In the genomic region with DNA sequence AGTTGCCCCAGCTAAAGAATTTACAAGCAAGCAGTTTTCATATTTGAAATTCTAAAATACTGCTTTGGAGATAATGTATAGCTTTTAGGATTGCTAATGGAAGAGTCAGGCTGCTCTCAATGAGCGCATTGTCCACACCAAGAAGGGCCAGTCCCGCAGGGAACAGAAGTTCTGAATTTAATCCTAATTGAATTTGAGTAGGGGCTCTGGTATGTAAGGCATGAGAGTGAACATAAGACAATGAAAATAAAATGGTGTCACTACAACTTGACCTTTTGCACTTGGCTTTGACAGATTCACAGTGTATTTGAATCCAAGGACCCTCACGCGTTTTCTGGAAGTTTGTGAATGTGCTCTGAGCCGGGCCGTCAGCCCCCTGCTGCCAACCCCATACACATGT, we compare ENCODE assay signal across 17 cellular contexts. TPM values are rescaled to one million over a fixed set of nuclear protein-coding genes. Genes with fewer than 3 reads are reported as not detected.
A peak's percentile ranks its signal among the peaks of the same experiment; 100 is the strongest.
DNase-seq lines count a peak whose midpoint lies in the region; ATAC-seq and TF ChIP-seq lines count a peak whose summit lies in the region.
"Had no signal": no experiment of that assay in that cellular context is flagged by ENCODE, and none has a peak within 500 bp of the region (broad histone marks: within the 10 kb centered on the region; RNA-seq: fewer than 3 reads in every experiment).

No MANE protein-coding gene starts in this region.

- H3K18ac ChIP-seq in trophoblast cell (ENCODE audit: low read length), result peak overlapping the region; percentile 37

- H4K8ac ChIP-seq in trophoblast cell (ENCODE audit: low read depth, low read length), result peak overlapping the region; percentile 43

- H2AK5ac ChIP-seq in trophoblast cell (ENCODE audit: low read length), result no peak overlapping the region

- H3K9ac ChIP-seq in trophoblast cell (ENCODE audit: low read length), result no peak overlapping the region

- peak overlapping the region; percentile 61 for H3K4ac ChIP-seq in trophoblast cell (ENCODE audit: low read depth, low read length)

- peak overlapping the region; percentile 51 for H2BK12ac ChIP-seq in trophoblast cell (ENCODE audit: low read length)

- WGBS in trophoblast cell (ENCODE audit: extremely low coverage, insufficient coverage, insufficient read length), result no CpG with 5 or more reads among the region's 6 CpGs

- intact Hi-C loops in left cardiac atrium (cut with DNase I), result no loop called here

- peak overlapping the region; percentile 44 for H2BK5ac ChIP-seq in trophoblast cell (ENCODE audit: low read depth, low read length, poor library complexity)

- H3K4me3 ChIP-seq in right atrium auricular region (no peak overlapping the region), trophoblast cell (ENCODE audit: low read depth, low read length) (no peak overlapping the region)
- H3K4me3 ChIP-seq: GM12878, thyroid gland had no signal

- H3K14ac ChIP-seq in trophoblast cell (ENCODE audit: low read length), result no peak overlapping the region

- no peak overlapping the region for H3K4me2 ChIP-seq in trophoblast cell (ENCODE audit: low read length)

- no peak overlapping the region for H4K12ac ChIP-seq in trophoblast cell (ENCODE audit: low read depth, low read length)

- no peak for TF ChIP-seq CTCF in right atrium auricular region (IDR thresholded peaks at IDR 0.05)

- no peaks in the 10 kb centered on the region for H3K36me3 ChIP-seq in right atrium auricular region
- H3K36me3 ChIP-seq in trophoblast cell (ENCODE audit: control insufficient read depth in 1 of 2, insufficient read depth in 2 of 2, low read length in 2 of 2), result peaks cover 3 to 15% of the 10 kb centered on the region in 2 experiments
- H3K36me3 ChIP-seq: thyroid gland had no signal

- H3K27me3 ChIP-seq in right atrium auricular region (no peaks in the 10 kb centered on the region), trophoblast cell (ENCODE audit: insufficient read depth, low read length) (no peaks in the 10 kb centered on the region)
- H3K27me3 ChIP-seq: thyroid gland had no signal

- H2BK120ac ChIP-seq in trophoblast cell (ENCODE audit: insufficient read depth, low read length, poor library complexity), result peak overlapping the region; percentile 84

- H3K79me2 ChIP-seq in trophoblast cell (ENCODE audit: control insufficient read depth, insufficient read depth, low read length, poor library complexity), result peaks cover 15% of the 10 kb centered on the region

- H3K27ac ChIP-seq in right atrium auricular region, result peak overlapping the region; percentile 91 to 93
- peak overlapping the region; percentile 93 for H3K27ac ChIP-seq in trophoblast cell (ENCODE audit: low read depth, low read length)

- peak overlapping the region; percentile 89 for H4K91ac ChIP-seq in trophoblast cell (ENCODE audit: low read depth, low read length)

- no peak for ATAC-seq in left cardiac atrium
- no peak for ATAC-seq in GM19023 (IDR thresholded peaks at IDR 0.05; ENCODE audit: unreplicated experiment)
- no peak for ATAC-seq in GM19035 (IDR thresholded peaks at IDR 0.05; ENCODE audit: unreplicated experiment)
- ATAC-seq: GM12878 had no signal

- H2AFZ ChIP-seq in trophoblast cell (ENCODE audit: insufficient read depth, low read length, poor library complexity), result no peak overlapping the region

- DNase-seq in right atrium auricular region (ENCODE audit: low spot score) (no peak), left cardiac atrium (no peak), foreskin melanocyte (peak; percentile 73), trophoblast cell (peak in 1 of 2 donors; percentile 77), GM19240 (ENCODE audit: insufficient read length, low spot score) (no peak), hippocampal formation (lab: John Stamatoyannopoulos, UW) (no peak)
- DNase-seq: ACHN; activated CD4-positive, alpha-beta memory T cell treated with anti-CD3 and anti-CD28 coated beads, Interleukin-2, amount 10 ng/mL, durations not matched to agents 7 days and 5 days; activated naive CD8-positive, alpha-beta T cell treated with anti-CD3 and anti-CD28 coated beads for 36 hours; activated T-cell treated with anti-CD3 and anti-CD28 coated beads, Interleukin-2, amount 50 U/mL, for 48 hours; NCI-H2081; NCI-H510A treated with DMSO at 0.1 percent for 48 hours; stimulated activated CD4-positive, alpha-beta T cell treated with anti-CD3 and anti-CD28 coated beads, Interleukin-1b, Interleukin-23, amount 100 ng/mL, for 48 hours; thyroid gland had no signal

- no peak overlapping the region for H3K23ac ChIP-seq in trophoblast cell (ENCODE audit: low read length)

- H3K9me3 ChIP-seq in right atrium auricular region, result no peaks in the 10 kb centered on the region
- peaks cover 2% of the 10 kb centered on the region for H3K9me3 ChIP-seq in trophoblast cell (ENCODE audit: insufficient read depth, low read depth, low read length)
- H3K9me3 ChIP-seq: thyroid gland had no signal

- peaks cover 50% of the 10 kb centered on the region for H3K79me1 ChIP-seq in trophoblast cell (ENCODE audit: low read length)

- H3K4me1 ChIP-seq in right atrium auricular region (peaks cover 0 to 45% of the 10 kb centered on the region in 2 donors), trophoblast cell (ENCODE audit: control insufficient read depth in 1 of 2, insufficient read depth in 2 of 2, low read length in 2 of 2) (peaks cover 53 to 69% of the 10 kb centered on the region in 2 experiments)

RNA-seq across cellular contexts. Expression of a gene that starts 32.6 kb away (rescaled TPM):
- total RNA-seq in right atrium auricular region (10 to 100 TPM; 10.8 to 15.7 TPM), left cardiac atrium (10 to 100 TPM; 12.7 to 24.3 TPM)
- polyA plus RNA-seq in trophoblast cell (2013), result 29.9 and 30.6 TPM in 2 replicates
